22 cellular contexts compared by ENCODE assay signal in the genomic region with DNA sequence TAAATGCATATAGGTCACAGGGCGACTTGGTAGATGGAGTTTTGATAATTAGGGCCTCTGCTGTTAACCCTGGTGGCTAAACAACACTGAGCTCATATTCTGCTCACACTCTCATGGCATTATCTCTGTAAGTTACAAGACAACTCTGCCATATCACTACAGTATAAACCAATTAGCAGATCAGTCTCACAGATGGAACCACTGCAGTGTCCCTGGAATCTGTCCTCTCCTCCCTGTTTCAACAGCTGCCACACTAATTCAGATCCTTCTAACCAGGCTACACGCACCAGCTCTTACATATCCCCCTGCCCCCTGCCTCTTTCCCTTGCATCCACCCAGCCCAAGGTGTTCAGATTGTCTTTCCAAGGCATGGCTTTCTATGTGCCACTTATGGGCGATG.
"Had no signal": no experiment of that assay in that cellular context is flagged by ENCODE, and none has a peak within 500 bp of the region (broad histone marks: within the 10 kb centered on the region; RNA-seq: fewer than 3 reads in every experiment).

No MANE protein-coding gene starts in this region.

- ATAC-seq: foreskin keratinocyte; left cardiac atrium; lower lobe of right lung; natural killer cell treated with Interleukin-12 subunit alpha and Interleukin-12 subunit beta and Interleukin-15 and Interleukin-18, amount 100 ng/mL, for 72 hours; psoas muscle; sciatic nerve; stimulated activated memory B cell treated with anti-CD40 and anti-IgM and Interleukin-4, amounts not matched to agents 10 μg/mL and 1 μg/mL and 100 μg/mL, for 72 hours had no signal

- H3K4me1 ChIP-seq: foreskin keratinocyte, left ventricle myocardium inferior, parathyroid adenoma, psoas muscle had no signal

- H3K9ac ChIP-seq: parathyroid adenoma had no signal

- H2AFZ ChIP-seq: hepatocyte, parathyroid adenoma had no signal

- DNase-seq: effector CD4-positive, alpha-beta T cell; erythroblast; foreskin keratinocyte; head of caudate nucleus; kidney; left cardiac atrium; left ventricle myocardium inferior; lower lobe of right lung; midbrain; psoas muscle; retina; spleen; stimulated activated CD4-positive, alpha-beta T cell treated with anti-CD3 and anti-CD28 coated beads, Interleukin-15, amount 100 ng/mL, for 24 hours; stimulated activated CD4-positive, alpha-beta T cell treated with anti-CD3 and anti-CD28 coated beads, Interleukin-1b, Interleukin-23, amount 100 ng/mL, for 48 hours; stimulated activated CD4-positive, alpha-beta T cell treated with anti-CD3 and anti-CD28 coated beads, Interleukin-4, amount 100 ng/mL, for 24 hours had no signal

- H3K36me3 ChIP-seq: left ventricle myocardium inferior, lower lobe of right lung, spleen, tibial nerve had no signal

- H3K79me2 ChIP-seq: hepatocyte, parathyroid adenoma had no signal

- H3K27me3 ChIP-seq: foreskin keratinocyte, hepatocyte, spleen, tibial nerve had no signal

- H3K9me3 ChIP-seq: left ventricle myocardium inferior, lower lobe of right lung, psoas muscle, spleen, tibial nerve had no signal

- H3K27ac ChIP-seq: coronary artery, foreskin keratinocyte, hepatocyte, left ventricle myocardium inferior, lower lobe of right lung, parathyroid adenoma, psoas muscle, spleen, tibial nerve had no signal

- H3K4me3 ChIP-seq: coronary artery, hepatocyte, left ventricle myocardium inferior, lower lobe of right lung, psoas muscle, spleen, tibial nerve had no signal

- H3K4me2 ChIP-seq: hepatocyte had no signal
